Comparison of ENCODE assay signal across 9 cellular contexts in genomic region chr1:30929944-30930525, GRCh38. TPM values are rescaled to one million over a fixed set of nuclear protein-coding genes. Genes with fewer than 3 reads are reported as not detected.
A peak's percentile ranks its signal among the peaks of the same experiment; 100 is the strongest.
DNase-seq lines count a peak whose midpoint lies in the region; ATAC-seq and TF ChIP-seq lines count a peak whose summit lies in the region.
"Had no signal": no experiment of that assay in that cellular context is flagged by ENCODE, and none has a peak within 500 bp of the region (broad histone marks: within the 10 kb centered on the region; RNA-seq: fewer than 3 reads in every experiment).

No MANE protein-coding gene starts in this region.

- no peak overlapping the region for H3K4me3 Mint-ChIP-seq in activated naive CD4-positive, alpha-beta T cell treated with anti-CD3 and anti-CD28 coated beads for 36 hours

- no peak for TF ChIP-seq CTCF in prostate gland (IDR thresholded peaks at IDR 0.05)
- TF ChIP-seq CTCF in PC-9 (conservative IDR thresholded peaks at IDR 0.05) = no peak

- H3F3A ChIP-seq in PC-9 (ENCODE audit: insufficient read depth, low read depth) = peaks cover 14% of the 10 kb centered on the region; the same call in 1 of the 2 replicates

- no peaks in the 10 kb centered on the region for H3K79me2 ChIP-seq in PC-9 (ENCODE audit: low read depth)

- POLR2A ChIA-PET in PC-9 (lab: Charles Lee; ENCODE audit: unreplicated experiment) = interaction anchor here (0.6 kb wide), 1 partner anchor 76 kb away, joined by 7 read pairs; no protein-coding TSS in a partner anchor

- no peaks in the 10 kb centered on the region for H3K9me3 Mint-ChIP-seq in activated naive CD4-positive, alpha-beta T cell treated with anti-CD3 and anti-CD28 coated beads, Interleukin-2, amount 50 U/mL, for 72 hours
- no peaks in the 10 kb centered on the region for H3K9me3 Mint-ChIP-seq in activated naive CD4-positive, alpha-beta T cell treated with anti-CD3 and anti-CD28 coated beads for 36 hours

- H2AFZ ChIP-seq in PC-9 = no peak overlapping the region

- peak; percentile 11 to 18 for ATAC-seq in activated naive CD4-positive, alpha-beta T cell treated with anti-CD3 and anti-CD28 coated beads, Interleukin-2, amount 50 U/mL, for 72 hours
- ATAC-seq in SK-N-SH treated with all-trans-retinoic acid at 6 μM for 48 hours (peak; percentile 9), left cardiac atrium (peak; percentile 10 to 23), sciatic nerve (peak; percentile 80)

- intact Hi-C loops in activated naive CD4-positive, alpha-beta T cell treated with anti-CD3 and anti-CD28 coated beads for 36 hours (cut with micrococcal nuclease) = loop anchor here (1.0 to 5.0 kb wide), 3 partner anchors 129 to 208 kb away; partner anchors contain the start of gene MATN1
- intact Hi-C loops in left cardiac atrium (cut with DNase I) (no loop called here), sciatic nerve (cut with DNase I) (no loop called here), prostate gland (cut with DNase I) (loop anchor here (5.0 to 10.0 kb wide), 2 partner anchors 47 to 135 kb away; partner anchors contain the start of gene PUM1), PC-9 (cut with micrococcal nuclease; ENCODE audit: unreplicated experiment) (loop anchor here (5.0 kb wide), 2 partner anchors 128 to 148 kb away; no protein-coding TSS in a partner anchor)

- H3K4me1 ChIP-seq in prostate gland (replicated peaks) (no peaks in the 10 kb centered on the region), PC-9 (replicated peaks; ENCODE audit: insufficient read depth) (no peaks in the 10 kb centered on the region)

- no peaks in the 10 kb centered on the region for H3K9me2 ChIP-seq in PC-9 (ENCODE audit: insufficient read depth)

- no peaks in the 10 kb centered on the region for H4K20me1 ChIP-seq in PC-9 (ENCODE audit: insufficient read depth)

- no peak overlapping the region for H3K27ac Mint-ChIP-seq in activated naive CD4-positive, alpha-beta T cell treated with anti-CD3 and anti-CD28 coated beads, Interleukin-2, amount 50 U/mL, for 72 hours
- H3K27ac Mint-ChIP-seq in activated naive CD4-positive, alpha-beta T cell treated with anti-CD3 and anti-CD28 coated beads for 36 hours = no peak overlapping the region

- H3K4me2 ChIP-seq in PC-9 = no peak overlapping the region

- H3K36me3 Mint-ChIP-seq in activated naive CD4-positive, alpha-beta T cell treated with anti-CD3 and anti-CD28 coated beads, Interleukin-2, amount 50 U/mL, for 72 hours = no peaks in the 10 kb centered on the region
- H3K36me3 Mint-ChIP-seq in activated naive CD4-positive, alpha-beta T cell treated with anti-CD3 and anti-CD28 coated beads for 36 hours (ENCODE audit: low read depth) = peaks cover 8% of the 10 kb centered on the region

- no peaks in the 10 kb centered on the region for H3K9me3 ChIP-seq in prostate gland
- H3K9me3 ChIP-seq in PC-9 (ENCODE audit: insufficient read depth, low read depth) = no peaks in the 10 kb centered on the region

- H3K27me3 ChIP-seq in prostate gland (replicated peaks; ENCODE audit: insufficient read depth) = no peaks in the 10 kb centered on the region
- H3K27me3 ChIP-seq in PC-9 (ENCODE audit: insufficient read depth, low read depth) = no peaks in the 10 kb centered on the region

- no peak overlapping the region for H3K4me3 ChIP-seq in prostate gland
- H3K4me3 ChIP-seq in PC-9 = no peak overlapping the region

- TF ChIP-seq POLR2A in prostate gland (IDR thresholded peaks at IDR 0.05) = no peak

- DNase-seq in activated naive CD4-positive, alpha-beta T cell treated with anti-CD3 and anti-CD28 coated beads, Interleukin-2, amount 50 U/mL, for 72 hours (ENCODE audit: low spot score in 2 of 2) = no peak
- DNase-seq in activated naive CD4-positive, alpha-beta T cell treated with anti-CD3 and anti-CD28 coated beads for 36 hours = no peak
- DNase-seq in left cardiac atrium = no peak
- peak; percentile 46 for DNase-seq in sciatic nerve (ENCODE audit: low spot score)
- DNase-seq in prostate gland (ENCODE audit: low spot score) = no peak
- no peak for DNase-seq in PC-9
- no peak for DNase-seq in NCI-H2107 (lab: John Stamatoyannopoulos, UW)
- DNase-seq: activated effector memory CD4-positive, alpha-beta T cell treated with Interleukin-2 at 50 U/mL for 16 hours had no signal

- H3K27me3 Mint-ChIP-seq in activated naive CD4-positive, alpha-beta T cell treated with anti-CD3 and anti-CD28 coated beads for 36 hours (ENCODE audit: low read depth) = no peaks in the 10 kb centered on the region

- CTCF ChIA-PET in activated naive CD4-positive, alpha-beta T cell treated with anti-CD3 and anti-CD28 coated beads for 36 hours (lab: Charles Lee) = interaction anchor here (2.3 to 3.7 kb wide), 3 partner anchors 126 to 147 kb away, joined by 8 to 35 read pairs (median 10); no protein-coding TSS in a partner anchor
- CTCF ChIA-PET in PC-9 (lab: Charles Lee) = interaction anchor here (0.5 to 1.0 kb wide), 2 partner anchors 56 to 129 kb away, joined by 3 to 8 read pairs; no protein-coding TSS in a partner anchor

- no peak overlapping the region for H3K27ac ChIP-seq in prostate gland
- H3K27ac ChIP-seq in PC-9 = no peak overlapping the region

- H3K4me1 Mint-ChIP-seq in activated naive CD4-positive, alpha-beta T cell treated with anti-CD3 and anti-CD28 coated beads for 36 hours (ENCODE audit: low read depth) = no peaks in the 10 kb centered on the region

- BruUV-seq in PC-9 (replicated peaks; lab: Mats Ljungman, UMichigan) = no TSS peak

- H3K36me3 ChIP-seq in prostate gland (no peaks in the 10 kb centered on the region), PC-9 (ENCODE audit: low read depth) (no peaks in the 10 kb centered on the region)

- WGBS in prostate gland = 74% methylated on average over 8 of the region's 8 CpGs

TF ChIP-seq in SK-N-SH treated with all-trans-retinoic acid at 6 μM for 48 hours, 23 proteins besides CTCF, POLR2A, EP300 and RAD21:
- no peak for TF ChIP-seq ESRRG (CRISPR knock-in tag; IDR thresholded peaks at IDR 0.05)
- TF ChIP-seq TOX (CRISPR knock-in tag; IDR thresholded peaks at IDR 0.05; ENCODE audit: borderline replicate concordance) = no peak
- no peak for TF ChIP-seq ZC3H10 (CRISPR knock-in tag; IDR thresholded peaks at IDR 0.05)
- no peak for TF ChIP-seq ZFP30 (CRISPR knock-in tag; IDR thresholded peaks at IDR 0.05)
- no peak for TF ChIP-seq ISL1 (CRISPR knock-in tag; IDR thresholded peaks at IDR 0.05)
- TF ChIP-seq PPARA (CRISPR knock-in tag; IDR thresholded peaks at IDR 0.05; ENCODE audit: borderline replicate concordance) = no peak
- TF ChIP-seq ARNTL (CRISPR knock-in tag; IDR thresholded peaks at IDR 0.05; ENCODE audit: borderline replicate concordance, low read depth) = no peak
- TF ChIP-seq CSRNP3 (CRISPR knock-in tag; IDR thresholded peaks at IDR 0.05) = no peak
- no peak for TF ChIP-seq ZNF565 (CRISPR knock-in tag; conservative IDR thresholded peaks at IDR 0.05; ENCODE audit: low read depth)

RNA-seq across cellular contexts. Expression of gene SDC3, which starts 21.5 kb away (rescaled TPM):
- 1 to 10 TPM in 1 of 2 donors, not detected in 1; 1.7 TPM for total RNA-seq in activated naive CD4-positive, alpha-beta T cell treated with anti-CD3 and anti-CD28 coated beads, Interleukin-2, amount 50 U/mL, for 72 hours
- total RNA-seq in activated naive CD4-positive, alpha-beta T cell treated with anti-CD3 and anti-CD28 coated beads for 36 hours = under 1 TPM; 0.19 to 0.49 TPM
- total RNA-seq in left cardiac atrium (10 to 100 TPM; 38.8 to 39.3 TPM), sciatic nerve (84.9 TPM), prostate gland (10 to 100 TPM; 25.5 to 39.6 TPM), PC-9 (2021) (33.7 and 37.4 TPM in 2 replicates)

Comparison
In these comparisons a context has a peak if more than half of its experiments do, and no peak if none do; other contexts are left out.
1. ATAC-seq: peak in every context shown above with its lines; median percentile 80 in sciatic nerve; 16 in left cardiac atrium; 14 in activated naive CD4-positive, alpha-beta T cell treated with anti-CD3 and anti-CD28 coated beads, Interleukin-2, amount 50 U/mL, for 72 hours; 9 in SK-N-SH treated with all-trans-retinoic acid at 6 μM for 48 hours.
2. RNA of gene SDC3, which starts 21.5 kb away (total RNA-seq): 84.9 TPM in sciatic nerve (single experiment), 25.5 to 39.6 TPM in prostate gland, 38.8 to 39.3 TPM in left cardiac atrium and 33.7 to 37.4 TPM in PC-9; 1.7 TPM in activated naive CD4-positive, alpha-beta T cell treated with anti-CD3 and anti-CD28 coated beads, Interleukin-2, amount 50 U/mL, for 72 hours and 0.19 to 0.49 TPM in activated naive CD4-positive, alpha-beta T cell treated with anti-CD3 and anti-CD28 coated beads for 36 hours; every median in the first group is over 4 times any median in the second.
3. intact Hi-C loops: an anchor here in activated naive CD4-positive, alpha-beta T cell treated with anti-CD3 and anti-CD28 coated beads for 36 hours (1.0 to 5.0 kb wide), prostate gland (5.0 to 10.0 kb wide) and PC-9 (5.0 kb wide); none called in left cardiac atrium and sciatic nerve.